ENCODE assay signal across 10 cellular contexts in the genomic region with DNA sequence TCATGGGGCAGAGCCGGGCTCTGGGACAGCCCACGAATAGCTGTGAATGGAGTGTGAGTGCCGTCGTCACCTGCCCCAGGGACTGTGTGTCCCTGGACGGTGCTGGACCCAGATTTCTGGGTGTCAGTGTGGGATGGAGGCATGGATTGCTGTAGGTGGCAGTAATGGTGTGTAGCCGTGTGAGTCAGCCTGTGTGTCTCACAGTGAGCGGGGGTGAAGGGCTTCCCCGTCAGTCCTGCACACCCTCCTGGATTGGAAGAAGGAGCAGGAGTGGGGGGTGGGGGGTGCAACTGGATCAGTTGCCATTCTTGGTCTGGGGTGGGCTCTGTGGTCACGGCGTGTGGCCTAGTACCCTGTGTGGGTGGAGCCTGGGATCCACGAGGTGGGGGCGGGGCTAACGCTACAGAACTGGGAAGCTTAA. TPM values are rescaled to one million over a fixed set of nuclear protein-coding genes. Genes with fewer than 3 reads are reported as not detected.
DNase-seq lines count a peak whose midpoint lies in the region; ATAC-seq and TF ChIP-seq lines count a peak whose summit lies in the region.
"Had no signal": no experiment of that assay in that cellular context is flagged by ENCODE, and none has a peak within 500 bp of the region (broad histone marks: within the 10 kb centered on the region; RNA-seq: fewer than 3 reads in every experiment).

No MANE protein-coding gene starts in this region.

- no peak for ATAC-seq in left lobe of liver

- peak overlapping the region; percentile 47; the same call in 1 of the 2 replicates for H3K4me3 ChIP-seq in Karpas-422 (ENCODE audit: low read length)
- H3K4me3 ChIP-seq in tibial artery, result no peak overlapping the region
- H3K4me3 ChIP-seq: sigmoid colon had no signal

- H3K4me1 ChIP-seq in Karpas-422 (ENCODE audit: low read length) (peaks cover 31% of the 10 kb centered on the region), tibial artery (peaks cover 0 to 33% (median 26%) of the 10 kb centered on the region in 4 donors)

- H3K4me1 Mint-ChIP-seq in T-helper 2 cell treated with Interferon-gamma antibody and Interleukin-4, amounts not matched to agents 5 μg/mL and 100 μg/mL, for 36 hours (ENCODE audit: low read depth), result peaks cover 30% of the 10 kb centered on the region

- no peaks in the 10 kb centered on the region for H3K27me3 ChIP-seq in Karpas-422 (ENCODE audit: low read length)
- H3K27me3 ChIP-seq in tibial artery, result peaks cover 0 to 15% of the 10 kb centered on the region in 2 donors

- peaks cover 10% of the 10 kb centered on the region for H3K36me3 Mint-ChIP-seq in T-helper 2 cell treated with Interferon-gamma antibody and Interleukin-4, amounts not matched to agents 5 μg/mL and 100 μg/mL, for 36 hours (ENCODE audit: low read depth)

- peak overlapping the region; percentile 21 for H2AFZ ChIP-seq in Karpas-422 (ENCODE audit: low read length)

- H3K79me2 ChIP-seq in Karpas-422 (ENCODE audit: low read length), result no peaks in the 10 kb centered on the region

- H4K20me1 ChIP-seq in Karpas-422 (ENCODE audit: insufficient read depth, low read depth, low read length), result 0 out of 2 replicates have a peak, but pooled peaks cover 4% of the 10 kb centered on the region

- no peak for TF ChIP-seq CTCF in tibial artery (IDR thresholded peaks at IDR 0.05)

- H3K9me2 ChIP-seq in Karpas-422 (replicated peaks; ENCODE audit: insufficient read depth, low read length), result no peaks in the 10 kb centered on the region

- H3K27me3 Mint-ChIP-seq in T-helper 2 cell treated with Interferon-gamma antibody and Interleukin-4, amounts not matched to agents 5 μg/mL and 100 μg/mL, for 36 hours (ENCODE audit: low read depth), result peaks cover 30% of the 10 kb centered on the region

- no peak overlapping the region for H3K27ac ChIP-seq in Karpas-422 (ENCODE audit: low read length)
- H3K27ac ChIP-seq in cingulate gyrus (ENCODE audit: low read depth, low read length), result peak overlapping the region; percentile 54
- H3K27ac ChIP-seq in tibial artery, result no peak overlapping the region
- H3K27ac ChIP-seq: sigmoid colon had no signal

- H3K9me3 ChIP-seq in Karpas-422 (ENCODE audit: low read length) (no peaks in the 10 kb centered on the region), tibial artery (no peaks in the 10 kb centered on the region)
- H3K9me3 ChIP-seq: sigmoid colon had no signal

- no peaks in the 10 kb centered on the region for H3K36me3 ChIP-seq in Karpas-422 (ENCODE audit: insufficient read depth, low read length)
- H3K36me3 ChIP-seq in tibial artery, result peaks cover 0 to 12% (median 3%) of the 10 kb centered on the region in 3 donors
- H3K36me3 ChIP-seq: sigmoid colon had no signal

- DNase-seq in T-helper 2 cell treated with Interferon-gamma antibody and Interleukin-4, amounts not matched to agents 5 μg/mL and 100 μg/mL, for 36 hours (ENCODE audit: low spot score), result no peak
- DNase-seq in T-helper 2 cell (no peak), Karpas-422 (no peak), putamen (ENCODE audit: low spot score) (peak; percentile 53), tibial artery (no peak), RPMI8226 (no peak), left lobe of liver (ENCODE audit: low spot score) (no peak)
- DNase-seq: activated CD8-positive, alpha-beta memory T cell treated with anti-CD3 and anti-CD28 coated beads, Interleukin-2, amount 50 U/mL, for 48 hours; sigmoid colon had no signal

- peak overlapping the region; percentile 7 for H3K4me3 Mint-ChIP-seq in T-helper 2 cell treated with Interferon-gamma antibody and Interleukin-4, amounts not matched to agents 5 μg/mL and 100 μg/mL, for 36 hours

- intact Hi-C loops in tibial artery (cut with DNase I; ENCODE audit: low total_unique reads), result loop anchor here (5.0 to 10.0 kb wide), 2 partner anchors 62 to 130 kb away; a partner anchor contains a TSS

- H3K4me2 ChIP-seq in Karpas-422 (ENCODE audit: low read depth, low read length, poor library complexity, severe bottlenecking), result peak overlapping the region; percentile 59

- H3K9me3 Mint-ChIP-seq in T-helper 2 cell treated with Interferon-gamma antibody and Interleukin-4, amounts not matched to agents 5 μg/mL and 100 μg/mL, for 36 hours, result no peaks in the 10 kb centered on the region

- peak overlapping the region; percentile 27; the same call in 1 of the 2 replicates for H3K9ac ChIP-seq in Karpas-422 (ENCODE audit: low read length)

- H3K27ac Mint-ChIP-seq in T-helper 2 cell treated with Interferon-gamma antibody and Interleukin-4, amounts not matched to agents 5 μg/mL and 100 μg/mL, for 36 hours, result peak overlapping the region; percentile 31

RNA-seq across cellular contexts. Expression of a gene that starts 6.5 kb away (rescaled TPM):
- total RNA-seq in Karpas-422 (2014; rRNA removed; shearing (Covaris generic); ENCODE audit: low replicate concordance), result 9.6 and 25.9 TPM in 2 replicates
- 41.6 TPM for total RNA-seq in left lobe of liver

RNA-seq across cellular contexts. Expression of a gene that starts 18.0 kb away (rescaled TPM):
- total RNA-seq in Karpas-422 (2014; rRNA removed; shearing (Covaris generic); ENCODE audit: low replicate concordance), result 49.7 and 98.2 TPM in 2 replicates
- total RNA-seq in left lobe of liver, result 15.2 TPM
